8 cellular contexts compared by ENCODE assay signal in the genomic region with DNA sequence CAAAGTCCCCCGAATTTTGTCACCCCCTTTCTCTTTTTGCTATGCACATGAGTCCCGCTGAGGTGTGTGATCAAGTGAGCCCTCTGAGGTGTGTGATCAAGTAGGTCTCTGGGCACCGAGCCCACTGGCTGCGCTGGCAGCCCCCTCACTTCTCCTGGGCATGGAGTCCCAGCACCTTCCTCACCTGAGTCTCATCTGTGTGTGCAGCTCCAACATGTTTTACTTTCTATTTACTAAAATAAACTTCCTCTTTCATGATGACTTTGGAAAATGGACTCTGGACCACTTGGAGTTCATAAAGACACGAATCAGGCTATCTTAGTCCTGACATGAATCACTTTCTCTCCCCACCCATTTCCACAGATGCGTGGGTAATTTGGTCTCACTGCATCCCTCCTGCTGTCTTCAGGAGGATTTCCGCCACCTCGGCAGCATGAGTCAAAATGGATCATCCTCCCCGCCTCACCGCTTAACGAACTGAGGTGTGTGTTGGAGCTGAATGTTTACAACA. TPM values are rescaled to one million over a fixed set of nuclear protein-coding genes. Genes with fewer than 3 reads are reported as not detected.
DNase-seq lines count a peak whose midpoint lies in the region; ATAC-seq lines count a peak whose summit lies in the region.

No MANE protein-coding gene starts in this region.

- no peaks in the 10 kb centered on the region for H3K36me3 ChIP-seq in neuronal stem cell (replicated peaks in 1 of 2; ENCODE audit: control insufficient read depth in 2 of 2, insufficient read depth in 2 of 2, low read length in 2 of 2)

- H2AFZ ChIP-seq in neuronal stem cell (ENCODE audit: low read length): no peak overlapping the region

- no peak overlapping the region for H3K4ac ChIP-seq in neuronal stem cell (ENCODE audit: low read length)

- peaks cover 0 to 1% of the 10 kb centered on the region in 2 donors for H3K4me1 ChIP-seq in neuronal stem cell (ENCODE audit: control insufficient read depth in 2 of 2, insufficient read depth in 1 of 2, low read depth in 1 of 2, low read length in 2 of 2)

- H4K91ac ChIP-seq in neuronal stem cell (ENCODE audit: low read depth, low read length, poor library complexity): no peak overlapping the region

- no peak overlapping the region for H3K27ac Mint-ChIP-seq in activated naive CD4-positive, alpha-beta T cell treated with anti-CD3 and anti-CD28 coated beads for 36 hours
- H3K27ac Mint-ChIP-seq in activated CD4-positive, alpha-beta memory T cell treated with anti-CD3 and anti-CD28 coated beads, Interleukin-2, amount 10 ng/mL, durations not matched to agents 7 days and 5 days: peak overlapping the region; percentile 79

- no peak overlapping the region for H2BK15ac ChIP-seq in neuronal stem cell (ENCODE audit: low read length)

- no peak overlapping the region for H3K27ac ChIP-seq in neuronal stem cell (replicated peaks; ENCODE audit: low read length)

- no CpG with 5 or more reads among the region's 11 CpGs for WGBS in neuronal stem cell (ENCODE audit: extremely low coverage in 2 of 2, insufficient read length in 2 of 2, insufficient replicate concordance in 1 of 2), 2 donors

- no peaks in the 10 kb centered on the region for H3K9me3 Mint-ChIP-seq in activated naive CD4-positive, alpha-beta T cell treated with anti-CD3 and anti-CD28 coated beads for 36 hours
- H3K9me3 Mint-ChIP-seq in activated CD4-positive, alpha-beta memory T cell treated with anti-CD3 and anti-CD28 coated beads, Interleukin-2, amount 10 ng/mL, durations not matched to agents 7 days and 5 days: no peaks in the 10 kb centered on the region

- POLR2A ChIA-PET in activated CD4-positive, alpha-beta memory T cell treated with anti-CD3 and anti-CD28 coated beads, Interleukin-2, amount 10 ng/mL, durations not matched to agents 7 days and 5 days (lab: Charles Lee): interaction anchor here (0.7 to 4.3 kb wide), 20 partner anchors 10 to 132 kb away, joined by 3 to 29 read pairs (median 4); no protein-coding TSS in a partner anchor

- peak; percentile 49 for ATAC-seq in HG03196 (IDR thresholded peaks at IDR 0.05; ENCODE audit: unreplicated experiment)
- ATAC-seq in stimulated activated naive CD8-positive, alpha-beta T cell treated with anti-CD3 and anti-CD28 coated beads, Interleukin-15, Interleukin-2, amounts not matched to agents 100 U/mL and 50 U/mL, for 24 hours: peak; percentile 71

- H3K27me3 ChIP-seq in neuronal stem cell (ENCODE audit: control insufficient read depth in 3 of 3, insufficient read depth in 3 of 3, low read depth in 1 of 3, low read length in 3 of 3): peaks cover 0 to 8% (median 0%) of the 10 kb centered on the region in 3 experiments

- H3K9ac ChIP-seq in neuronal stem cell (ENCODE audit: low read depth, low read length, poor library complexity): no peak overlapping the region

- H3K4me3 Mint-ChIP-seq in activated naive CD4-positive, alpha-beta T cell treated with anti-CD3 and anti-CD28 coated beads for 36 hours: no peak overlapping the region
- peak overlapping the region; percentile 63 for H3K4me3 Mint-ChIP-seq in activated CD4-positive, alpha-beta memory T cell treated with anti-CD3 and anti-CD28 coated beads, Interleukin-2, amount 10 ng/mL, durations not matched to agents 7 days and 5 days

- no peaks in the 10 kb centered on the region for H3K9me3 ChIP-seq in neuronal stem cell (replicated peaks in 1 of 2; ENCODE audit: control insufficient read depth in 2 of 2, insufficient read depth in 1 of 2, low read depth in 1 of 2, low read length in 2 of 2)

- intact Hi-C loops in activated naive CD4-positive, alpha-beta T cell treated with anti-CD3 and anti-CD28 coated beads for 36 hours (cut with micrococcal nuclease): no loop called here

- no peaks in the 10 kb centered on the region for H3K79me1 ChIP-seq in neuronal stem cell (ENCODE audit: low read depth, low read length)

- H3K4me1 Mint-ChIP-seq in activated naive CD4-positive, alpha-beta T cell treated with anti-CD3 and anti-CD28 coated beads for 36 hours (ENCODE audit: low read depth): peaks cover 12% of the 10 kb centered on the region
- peaks cover 55% of the 10 kb centered on the region for H3K4me1 Mint-ChIP-seq in activated CD4-positive, alpha-beta memory T cell treated with anti-CD3 and anti-CD28 coated beads, Interleukin-2, amount 10 ng/mL, durations not matched to agents 7 days and 5 days

- H3K23ac ChIP-seq in neuronal stem cell (ENCODE audit: low read depth, low read length, poor library complexity): no peak overlapping the region

- H2AK5ac ChIP-seq in neuronal stem cell (ENCODE audit: low read depth, low read length): no peak overlapping the region

- CTCF ChIA-PET in activated naive CD4-positive, alpha-beta T cell treated with anti-CD3 and anti-CD28 coated beads for 36 hours (lab: Charles Lee): no interaction called here
- CTCF ChIA-PET in activated CD4-positive, alpha-beta memory T cell treated with anti-CD3 and anti-CD28 coated beads, Interleukin-2, amount 10 ng/mL, durations not matched to agents 7 days and 5 days (lab: Charles Lee): interaction anchor here (0.7 to 1.6 kb wide), 4 partner anchors 9 to 642 kb away, joined by 3 to 5 read pairs (median 4); no protein-coding TSS in a partner anchor

- in situ Hi-C loops in ACHN (cut with HindIII; ENCODE audit: low pct_ligation_motif_present, low pct_unique_long_range_greater_than_20kb, low sequenced_read_pairs): no loop called here

- DNase-seq in activated naive CD4-positive, alpha-beta T cell treated with anti-CD3 and anti-CD28 coated beads for 36 hours: peak; percentile 27
- DNase-seq in activated naive CD4-positive, alpha-beta T cell (lab: John Stamatoyannopoulos, UW): no peak
- DNase-seq in activated CD4-positive, alpha-beta memory T cell treated with anti-CD3 and anti-CD28 coated beads, Interleukin-2, amount 10 ng/mL, durations not matched to agents 7 days and 5 days: peak; percentile 81
- peak; percentile 40 for DNase-seq in stimulated activated naive CD8-positive, alpha-beta T cell treated with anti-CD3 and anti-CD28 coated beads, Interleukin-15, Interleukin-2, amounts not matched to agents 100 U/mL and 50 U/mL, for 24 hours
- DNase-seq in mucosa of gallbladder (ENCODE audit: low spot score) (no peak), ACHN (no peak), neuronal stem cell (ENCODE audit: low spot score) (no peak)

- H3K18ac ChIP-seq in neuronal stem cell (ENCODE audit: low read length): no peak overlapping the region

- H2BK12ac ChIP-seq in neuronal stem cell (ENCODE audit: low read length): no peak overlapping the region

- H4K8ac ChIP-seq in neuronal stem cell (ENCODE audit: low read depth, low read length): no peak overlapping the region

- no peak overlapping the region for H3K14ac ChIP-seq in neuronal stem cell (ENCODE audit: low read length)

- peaks cover 8% of the 10 kb centered on the region for H3K27me3 Mint-ChIP-seq in activated naive CD4-positive, alpha-beta T cell treated with anti-CD3 and anti-CD28 coated beads for 36 hours (ENCODE audit: low read depth)
- peaks cover 2% of the 10 kb centered on the region for H3K27me3 Mint-ChIP-seq in activated CD4-positive, alpha-beta memory T cell treated with anti-CD3 and anti-CD28 coated beads, Interleukin-2, amount 10 ng/mL, durations not matched to agents 7 days and 5 days

- H3K4me3 ChIP-seq in neuronal stem cell (ENCODE audit: low read length in 2 of 2): no peak overlapping the region

- no peak overlapping the region for H2BK5ac ChIP-seq in neuronal stem cell (ENCODE audit: low read length)

- no peak overlapping the region for H3K4me2 ChIP-seq in neuronal stem cell (ENCODE audit: insufficient read depth, low read length, poor library complexity, severe bottlenecking)

- H3K36me3 Mint-ChIP-seq in activated naive CD4-positive, alpha-beta T cell treated with anti-CD3 and anti-CD28 coated beads for 36 hours (ENCODE audit: low read depth): no peaks in the 10 kb centered on the region
- peaks cover 3% of the 10 kb centered on the region for H3K36me3 Mint-ChIP-seq in activated CD4-positive, alpha-beta memory T cell treated with anti-CD3 and anti-CD28 coated beads, Interleukin-2, amount 10 ng/mL, durations not matched to agents 7 days and 5 days (ENCODE audit: low read depth)

- no peak overlapping the region for H2BK120ac ChIP-seq in neuronal stem cell (ENCODE audit: low read depth, low read length)

RNA-seq across cellular contexts. Expression of a gene that starts 39.8 kb away (rescaled TPM):
- total RNA-seq in activated naive CD4-positive, alpha-beta T cell treated with anti-CD3 and anti-CD28 coated beads for 36 hours: 1 to 10 TPM; 3.4 to 4.0 TPM
- total RNA-seq in activated CD4-positive, alpha-beta memory T cell treated with anti-CD3 and anti-CD28 coated beads, Interleukin-2, amount 10 ng/mL, durations not matched to agents 7 days and 5 days: 100 to 1,000 TPM; 112 to 115 TPM
- total RNA-seq in mucosa of gallbladder: 16.9 TPM
- 2.1 TPM for polyA plus RNA-seq in neuronal stem cell (2013, experiment 1 of 2)
- 2.3 TPM for polyA plus RNA-seq in neuronal stem cell (2013, experiment 2 of 2)

Comparison
In these comparisons a context has a peak if more than half of its experiments do, and no peak if none do; other contexts are left out.
1. DNase-seq: peak in activated naive CD4-positive, alpha-beta T cell treated with anti-CD3 and anti-CD28 coated beads for 36 hours (single experiment), activated CD4-positive, alpha-beta memory T cell treated with anti-CD3 and anti-CD28 coated beads, Interleukin-2, amount 10 ng/mL, durations not matched to agents 7 days and 5 days (single experiment) and stimulated activated naive CD8-positive, alpha-beta T cell treated with anti-CD3 and anti-CD28 coated beads, Interleukin-15, Interleukin-2, amounts not matched to agents 100 U/mL and 50 U/mL, for 24 hours (single experiment); none in activated naive CD4-positive, alpha-beta T cell (0 of 4), mucosa of gallbladder (single experiment), ACHN (single experiment) and neuronal stem cell (single experiment).